In the genomic region with DNA sequence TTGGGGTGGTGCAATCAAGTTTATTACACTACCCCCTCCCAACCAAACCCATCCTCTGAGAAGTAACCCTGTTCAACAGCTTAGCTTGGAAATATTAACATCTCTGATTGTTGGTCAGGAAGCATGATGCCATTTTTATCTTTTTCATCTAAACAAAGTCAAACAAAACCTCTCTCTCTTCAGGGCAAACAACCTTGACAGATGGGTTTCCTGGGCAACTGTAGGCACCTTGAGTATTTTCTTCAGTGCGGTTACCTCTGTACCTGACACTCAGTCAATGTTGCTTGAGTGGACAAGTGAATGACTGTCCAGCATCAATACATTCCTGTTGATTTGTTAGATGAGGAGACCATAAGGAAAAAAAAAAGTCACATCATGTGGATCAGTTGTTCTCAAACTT, we compare ENCODE assay signal across 18 cellular contexts.
"Had no signal": no experiment of that assay in that cellular context is flagged by ENCODE, and none has a peak within 500 bp of the region (broad histone marks: within the 10 kb centered on the region; RNA-seq: fewer than 3 reads in every experiment).

No MANE protein-coding gene starts in this region.

- H3K4me3 Mint-ChIP-seq: activated naive CD4-positive, alpha-beta T cell treated with anti-CD3 and anti-CD28 coated beads, Interleukin-2, amount 50 U/mL, for 24 hours; brain; nephron had no signal

- H3K4me1 ChIP-seq: foreskin keratinocyte, psoas muscle had no signal

- DNase-seq: activated CD4-positive, alpha-beta T cell treated with anti-CD3 and anti-CD28 coated beads for 48 hours; activated CD8-positive, alpha-beta memory T cell treated with anti-CD3 and anti-CD28 coated beads for 24 hours; activated effector memory CD4-positive, alpha-beta T cell treated with Interleukin-2 at 50 U/mL for 16 hours; activated T-cell treated with anti-CD3 and anti-CD28 coated beads for 4 hours; amygdala; dorsolateral prefrontal cortex; esophagus squamous epithelium; foreskin keratinocyte; head of caudate nucleus; psoas muscle; spleen; stimulated activated CD4-positive, alpha-beta T cell treated with anti-CD3 and anti-CD28 coated beads, Interleukin-1b, Interleukin-23, amount 100 ng/mL, for 48 hours; substantia nigra; trophoblast cell had no signal

- ATAC-seq: foreskin keratinocyte, psoas muscle, sciatic nerve had no signal

- H3K27ac ChIP-seq: dorsolateral prefrontal cortex, foreskin keratinocyte, psoas muscle had no signal

- H3K4me3 ChIP-seq: dorsolateral prefrontal cortex, esophagus squamous epithelium, psoas muscle, spleen had no signal

- H3K27me3 Mint-ChIP-seq: activated naive CD4-positive, alpha-beta T cell treated with anti-CD3 and anti-CD28 coated beads, Interleukin-2, amount 50 U/mL, for 24 hours had no signal

- H3K27ac Mint-ChIP-seq: activated naive CD4-positive, alpha-beta T cell treated with anti-CD3 and anti-CD28 coated beads, Interleukin-2, amount 50 U/mL, for 24 hours; brain; nephron had no signal

- H3K9me3 ChIP-seq: esophagus squamous epithelium, psoas muscle had no signal

- H3K36me3 Mint-ChIP-seq: brain had no signal

- H3K36me3 ChIP-seq: esophagus squamous epithelium, spleen had no signal

- H3K27me3 ChIP-seq: esophagus squamous epithelium, foreskin keratinocyte, spleen had no signal
